13 cellular contexts compared by ENCODE assay signal in genomic region chr2:72719416-72719815, GRCh38.
DNase-seq lines count a peak whose midpoint lies in the region; ATAC-seq and TF ChIP-seq lines count a peak whose summit lies in the region.
"Had no signal": no experiment of that assay in that cellular context is flagged by ENCODE, and none has a peak within 500 bp of the region (broad histone marks: within the 10 kb centered on the region; RNA-seq: fewer than 3 reads in every experiment).

No MANE protein-coding gene starts in this region.

- ATAC-seq in heart right ventricle (no peak), HG02852 (IDR thresholded peaks at IDR 0.05; ENCODE audit: unreplicated experiment) (no peak), GM21528 (IDR thresholded peaks at IDR 0.05; ENCODE audit: low FRiP score, unreplicated experiment) (no peak)
- ATAC-seq: activated naive CD8-positive, alpha-beta T cell treated with anti-CD3 and anti-CD28 coated beads, Interleukin-2, amount 50 U/mL, for 24 hours; left cardiac atrium had no signal

- 75 to 76% methylated on average over 4 of the region's 4 CpGs for WGBS in heart right ventricle, 2 donors
- WGBS in thyroid gland, 2 donors: 53 to 71% methylated on average over 4 of the region's 4 CpGs

- H3K9me3 ChIP-seq in cardiac muscle cell (ENCODE audit: low read depth) (no peaks in the 10 kb centered on the region), heart right ventricle (no peaks in the 10 kb centered on the region), iPS-15b (ENCODE audit: control insufficient read depth, insufficient read depth, low read length) (no peaks in the 10 kb centered on the region), thyroid gland (no peaks in the 10 kb centered on the region)
- H3K9me3 ChIP-seq: ovary, stomach had no signal

- H3K4me3 ChIP-seq in cardiac muscle cell: no peak overlapping the region
- H3K4me3 ChIP-seq in heart right ventricle: no peak overlapping the region
- H3K4me3 ChIP-seq in iPS-15b (ENCODE audit: low read depth, low read length): peak overlapping the region; percentile 2
- H3K4me3 ChIP-seq in thyroid gland (replicated peaks in 1 of 3): no peak overlapping the region
- H3K4me3 ChIP-seq: ovary, stomach had no signal

- peaks cover 24% of the 10 kb centered on the region for H3K4me1 ChIP-seq in cardiac muscle cell (ENCODE audit: low read depth)
- H3K4me1 ChIP-seq in heart right ventricle: peaks cover 0 to 34% (median 4%) of the 10 kb centered on the region in 9 donors
- H3K4me1 ChIP-seq in iPS-15b (ENCODE audit: control insufficient read depth, insufficient read depth, low read length): peaks cover 9% of the 10 kb centered on the region
- peaks cover 5 to 19% of the 10 kb centered on the region in 2 donors for H3K4me1 ChIP-seq in thyroid gland

- H3K27ac ChIP-seq in cardiac muscle cell: peak overlapping the region; percentile 44
- H3K27ac ChIP-seq in heart right ventricle: no peak overlapping the region
- H3K27ac ChIP-seq in VCaP: peak overlapping the region; percentile 76
- H3K27ac ChIP-seq in thyroid gland: no peak overlapping the region
- H3K27ac ChIP-seq: ovary had no signal

- DNase-seq in cardiac muscle cell (ENCODE audit: low read depth in 1 of 2, low spot score in 1 of 2) (peak; percentile 23 to 42), heart right ventricle (no peak), NCI-H446 treated with DMSO at 0.1 percent for 48 hours (lab: John Stamatoyannopoulos, UW) (no peak), thyroid gland (no peak)
- DNase-seq: activated naive CD8-positive, alpha-beta T cell treated with anti-CD3 and anti-CD28 coated beads, Interleukin-2, amount 50 U/mL, for 24 hours; left cardiac atrium; NCI-H1436 treated with DMSO at 0.1 percent for 48 hours; ovary; stomach had no signal

- H3K9ac ChIP-seq in iPS-15b (ENCODE audit: low read depth, low read length): no peak overlapping the region

- H3K36me3 ChIP-seq in cardiac muscle cell (peaks cover 9% of the 10 kb centered on the region), heart right ventricle (peaks cover 0 to 36% (median 5%) of the 10 kb centered on the region in 9 donors), iPS-15b (ENCODE audit: control insufficient read depth, insufficient read depth, low read length) (no peaks in the 10 kb centered on the region), thyroid gland (no peaks in the 10 kb centered on the region)
- H3K36me3 ChIP-seq: ovary had no signal

- intact Hi-C loops in heart right ventricle (cut with DNase I): no loop called here
- intact Hi-C loops in thyroid gland (cut with DNase I): no loop called here

- H3K27me3 ChIP-seq in cardiac muscle cell: no peaks in the 10 kb centered on the region
- H3K27me3 ChIP-seq in heart right ventricle: no peaks in the 10 kb centered on the region
- no peaks in the 10 kb centered on the region for H3K27me3 ChIP-seq in iPS-15b (ENCODE audit: control insufficient read depth, insufficient read depth, low read length)
- no peaks in the 10 kb centered on the region for H3K27me3 ChIP-seq in thyroid gland
- H3K27me3 ChIP-seq: ovary, stomach had no signal

- TF ChIP-seq POLR2A in thyroid gland (IDR thresholded peaks at IDR 0.05): no peak

- TF ChIP-seq CTCF in cardiac muscle cell (IDR thresholded peaks at IDR 0.05; ENCODE audit: low read depth, low read length): no peak
- no peak for TF ChIP-seq CTCF in heart right ventricle (IDR thresholded peaks at IDR 0.05)
- TF ChIP-seq CTCF in VCaP (conservative IDR thresholded peaks at IDR 0.05): no peak
- TF ChIP-seq CTCF in thyroid gland (IDR thresholded peaks at IDR 0.05): no peak

Comparison
In these comparisons a context has a peak if more than half of its experiments do, and no peak if none do; other contexts are left out.
1. DNase-seq: peak in cardiac muscle cell (2 of 2); none in heart right ventricle (0 of 2), NCI-H446 treated with DMSO at 0.1 percent for 48 hours (single experiment) and thyroid gland (0 of 2).
2. H3K27ac ChIP-seq: peak in cardiac muscle cell (single experiment) and VCaP (single experiment); none in heart right ventricle (0 of 10) and thyroid gland (0 of 3).